17 cellular contexts compared by ENCODE assay signal in the genomic region with DNA sequence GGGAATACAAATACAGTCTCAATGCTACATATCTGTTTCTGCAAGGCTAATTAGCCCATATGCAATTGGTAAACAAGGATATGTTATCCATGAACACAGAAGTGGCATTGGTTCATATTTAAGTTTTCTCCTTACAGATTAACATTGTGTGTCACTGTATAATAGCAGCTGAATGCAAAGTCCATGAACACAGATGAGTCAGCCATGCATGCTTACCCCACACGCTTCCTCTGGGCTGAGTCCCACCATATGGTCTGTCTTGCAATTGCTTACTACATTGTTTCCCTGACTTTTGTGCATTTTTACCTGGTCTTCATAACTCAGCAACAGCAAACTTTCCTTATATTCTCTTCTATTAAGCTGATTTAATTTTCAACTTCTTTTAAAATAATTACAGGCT. TPM values are rescaled to one million over a fixed set of nuclear protein-coding genes. Genes with fewer than 3 reads are reported as not detected.
A peak's percentile ranks its signal among the peaks of the same experiment; 100 is the strongest.
DNase-seq lines count a peak whose midpoint lies in the region; ATAC-seq, FAIRE-seq and TF ChIP-seq lines count a peak whose summit lies in the region.
"Had no signal": no experiment of that assay in that cellular context is flagged by ENCODE, and none has a peak within 500 bp of the region (broad histone marks: within the 10 kb centered on the region; RNA-seq: fewer than 3 reads in every experiment).

No MANE protein-coding gene starts in this region.

- BruUV-seq in HepG2 (replicated peaks; lab: Mats Ljungman, UMichigan): no TSS peak
- BruUV-seq in PC-3 (replicated peaks; lab: Mats Ljungman, UMichigan): no TSS peak

- H3K4me1 ChIP-seq in HepG2 (ENCODE audit: insufficient read depth, low read length) (peaks cover 33% of the 10 kb centered on the region), right lobe of liver (no peaks in the 10 kb centered on the region), PC-3 (ENCODE audit: insufficient read depth, low read length) (no peaks in the 10 kb centered on the region; the same call in 1 of the 2 replicates)
- H3K4me1 ChIP-seq: gastroesophageal sphincter had no signal

- DNase-seq in HepG2 (ENCODE audit: low spot score): peak; percentile 71
- no peak for DNase-seq in right lobe of liver
- DNase-seq in PC-3: peak; percentile 47
- DNase-seq in fibroblast of pulmonary artery (ENCODE audit: low read depth): peak; percentile 78
- no peak for DNase-seq in stimulated activated naive CD4-positive, alpha-beta T cell treated with Interleukin-2 at 50 U/mL for 16 hours (lab: John Stamatoyannopoulos, UW)
- DNase-seq in HPDE6-E6E7 (ENCODE audit: extremely low spot score): no peak
- DNase-seq in DMS153 (lab: John Stamatoyannopoulos, UW): no peak
- DNase-seq in NCI-H2196 treated with DMSO at 0.1 percent for 48 hours (lab: John Stamatoyannopoulos, UW; ENCODE audit: unreplicated experiment): no peak
- DNase-seq: ACHN; activated CD8-positive, alpha-beta T cell treated with anti-CD3 and anti-CD28 coated beads, Interleukin-2, amount 10 ng/mL, durations not matched to agents 7 days and 5 days; HFFc6; NCI-H1092 treated with DMSO at 0.1 percent for 48 hours; NCI-H2227 treated with DMSO at 0.1 percent for 48 hours; occipital lobe; OCI-M1 had no signal

- H3K9ac ChIP-seq in HepG2 (ENCODE audit: insufficient read depth, low read depth, low read length) (no peak overlapping the region), PC-3 (ENCODE audit: low read length) (no peak overlapping the region)

- ATAC-seq in HepG2 (peak; percentile 93), right lobe of liver (no peak), PC-3 (peak; percentile 66; the same call in 1 of the 2 replicates)
- ATAC-seq: activated CD8-positive, alpha-beta T cell treated with anti-CD3 and anti-CD28 coated beads, Interleukin-2, amount 10 ng/mL, durations not matched to agents 7 days and 5 days; gastroesophageal sphincter had no signal

- TF ChIP-seq CTCF in HepG2 (CRISPR knock-in tag; IDR thresholded peaks at IDR 0.05): no peak
- TF ChIP-seq CTCF in right lobe of liver (IDR thresholded peaks at IDR 0.05): no peak
- no peak for TF ChIP-seq CTCF in PC-3 (conservative IDR thresholded peaks at IDR 0.05; ENCODE audit: low read depth, low read length)
- no peak for TF ChIP-seq CTCF in fibroblast of pulmonary artery (IDR thresholded peaks at IDR 0.05; ENCODE audit: low read length, missing control alignments)

- H3K4me3 ChIP-seq in HepG2 (replicated peaks in 1 of 3; ENCODE audit: insufficient read depth in 1 of 3, low read depth in 2 of 3, low read length in 3 of 3) (no peak overlapping the region), right lobe of liver (no peak overlapping the region), PC-3 (ENCODE audit: low read length) (no peak overlapping the region), fibroblast of pulmonary artery (replicated peaks; ENCODE audit: low read depth, low read length) (no peak overlapping the region)
- H3K4me3 ChIP-seq: gastroesophageal sphincter, skin epidermis had no signal

- no peaks in the 10 kb centered on the region for H3F3A ChIP-seq in PC-3 (ENCODE audit: low read length, unreplicated experiment)

- CTCF ChIA-PET in HepG2 (lab: Yijun Ruan, JAX; ENCODE audit: low intra/inter-chr PET ratio, low total read pairs): no interaction called here
- CTCF ChIA-PET in PC-3 (lab: Charles Lee): no interaction called here

- WGBS in HepG2 (ENCODE audit: low lambda C conversion rate): 29% methylated on average over 1 of the region's 1 CpG
- 100% methylated on average over 1 of the region's 1 CpG for WGBS in right lobe of liver (ENCODE audit: insufficient coverage, low coverage, low lambda C conversion rate, missing lambda C conversion rate)

- TF ChIP-seq POLR2A in HepG2 (IDR thresholded peaks at IDR 0.05; ENCODE audit: insufficient read depth in 1 of 2, low read depth in 2 of 2, low read length in 2 of 2) (no peak), right lobe of liver (IDR thresholded peaks at IDR 0.05) (no peak)

- H3K4me2 ChIP-seq in HepG2 (ENCODE audit: low read depth, low read length): peak overlapping the region; percentile 25
- no peak overlapping the region for H3K4me2 ChIP-seq in PC-3 (ENCODE audit: low read length)

- H3K36me3 ChIP-seq in HepG2 (replicated peaks in 1 of 2; ENCODE audit: control insufficient read depth in 1 of 2, insufficient read depth in 2 of 2, low read length in 2 of 2): no peaks in the 10 kb centered on the region
- H3K36me3 ChIP-seq in right lobe of liver: no peaks in the 10 kb centered on the region
- no peaks in the 10 kb centered on the region for H3K36me3 ChIP-seq in PC-3 (ENCODE audit: low read depth, low read length)
- H3K36me3 ChIP-seq: gastroesophageal sphincter had no signal

- no peak overlapping the region for H2AFZ ChIP-seq in HepG2 (ENCODE audit: low read length)
- H2AFZ ChIP-seq in PC-3 (ENCODE audit: low read length): no peak overlapping the region

- no peak for TF ChIP-seq RAD21 in HepG2 (CRISPR knock-in tag; IDR thresholded peaks at IDR 0.05)

- intact Hi-C loops in HepG2 (cut with micrococcal nuclease; ENCODE audit: unreplicated experiment) (no loop called here), right lobe of liver (cut with DNase I) (no loop called here), PC-3 (cut with micrococcal nuclease) (no loop called here)

- no peaks in the 10 kb centered on the region for H4K20me1 ChIP-seq in HepG2 (ENCODE audit: insufficient read depth, low read length)
- no peaks in the 10 kb centered on the region for H4K20me1 ChIP-seq in PC-3 (ENCODE audit: low read length)

- POLR2A ChIA-PET in HepG2 (lab: Yijun Ruan, JAX): no interaction called here
- POLR2A ChIA-PET in PC-3 (lab: Charles Lee; ENCODE audit: unreplicated experiment): no interaction called here

- H3K79me2 ChIP-seq in HepG2 (ENCODE audit: insufficient read depth, low read length) (no peaks in the 10 kb centered on the region), PC-3 (ENCODE audit: low read length) (no peaks in the 10 kb centered on the region)

- H3K27ac ChIP-seq in HepG2 (ENCODE audit: extremely low read length, insufficient read depth, low read length) (peak overlapping the region; percentile 12), right lobe of liver (no peak overlapping the region), PC-3 (ENCODE audit: low read length) (no peak overlapping the region)
- H3K27ac ChIP-seq: gastroesophageal sphincter, skin epidermis had no signal

- H3K9me3 ChIP-seq in HepG2 (ENCODE audit: low read length): peaks cover 4% of the 10 kb centered on the region; the same call in 1 of the 2 replicates
- H3K9me3 ChIP-seq in right lobe of liver: no peaks in the 10 kb centered on the region
- no peaks in the 10 kb centered on the region for H3K9me3 ChIP-seq in PC-3 (ENCODE audit: low read length)
- H3K9me3 ChIP-seq: gastroesophageal sphincter had no signal

- H3K9me2 ChIP-seq in PC-3 (replicated peaks; ENCODE audit: low read length): no peaks in the 10 kb centered on the region

- in situ Hi-C loops in HepG2 (cut with HindIII; ENCODE audit: extremely low pct_ligation_motif_present, low pct_unique_long_range_greater_than_20kb): no loop called here

- H3K27me3 ChIP-seq in HepG2 (ENCODE audit: control insufficient read depth in 1 of 2, insufficient read depth in 2 of 2, low read length in 2 of 2) (no peaks in the 10 kb centered on the region; a peak in 1 of 5 replicates), right lobe of liver (no peaks in the 10 kb centered on the region), PC-3 (ENCODE audit: low read length) (no peaks in the 10 kb centered on the region)
- H3K27me3 ChIP-seq: gastroesophageal sphincter had no signal

- TF ChIP-seq EP300 in HepG2 (IDR thresholded peaks at IDR 0.05; ENCODE audit: low read depth in 2 of 2, low read length in 2 of 2) (no peak), HepG2 (CRISPR knock-in tag; IDR thresholded peaks at IDR 0.05; ENCODE audit: borderline replicate concordance) (no peak)

- no peak for FAIRE-seq in HepG2 (lab: Jason Lieb, UNC)

TF ChIP-seq in HepG2, 621 proteins besides CTCF, POLR2A, EP300 and RAD21 (continues in another document):
- TF ChIP-seq ELF4 (CRISPR knock-in tag; IDR thresholded peaks at IDR 0.05; ENCODE audit: borderline replicate concordance) (no peak), SALL1 (CRISPR knock-in tag; IDR thresholded peaks at IDR 0.05) (peak; percentile 49; the same call in 1 of the 2 replicates), MTA3 (CRISPR knock-in tag; IDR thresholded peaks at IDR 0.05) (no peak), ZNF709 (CRISPR knock-in tag; IDR thresholded peaks at IDR 0.05) (no peak)

RNA-seq across cellular contexts. Expression of a gene that starts 41.5 kb away (rescaled TPM):
- total RNA-seq in HepG2 (2016; rRNA removed; fragmentation: Illumina TruSeq; extraction: Trizol) (46.2 and 69.1 TPM in 2 replicates), right lobe of liver (10 to 100 TPM; 11.5 to 18.6 (median 13.6) TPM), PC-3 (2014; rRNA removed) (30.5 and 33.1 TPM in 2 replicates)
- total RNA-seq in HepG2 (2016; cell fraction: cytosol; rRNA removed; fragmentation: Illumina TruSeq; extraction: Trizol; ENCODE audit: low read depth): 2.2 and 3.2 TPM in 2 replicates
- total RNA-seq in HepG2 (2016; cell fraction: insoluble cytoplasmic fraction; rRNA removed; fragmentation: Illumina TruSeq; extraction: Trizol): 44.6 and 70.5 TPM in 2 replicates
- 8.1 and 9.0 TPM in 2 replicates for total RNA-seq in HepG2 (2016; cell fraction: membrane; rRNA removed; fragmentation: Illumina TruSeq; extraction: Trizol)
- 22.7 and 27.8 TPM in 2 replicates for total RNA-seq in HepG2 (2016; cell fraction: nucleus; rRNA removed; fragmentation: Illumina TruSeq; extraction: Trizol)
- polyA plus RNA-seq in HepG2 (2011; rRNA removed): 13.2 and 13.7 TPM in 2 replicates
- polyA plus RNA-seq in HepG2 (2011; cell fraction: cytosol; rRNA removed): 6.7 and 10.9 TPM in 2 replicates
- polyA plus RNA-seq in HepG2 (2011; cell fraction: nucleus; rRNA removed): 3.5 and 5.3 TPM in 2 replicates
- 18.7 and 26.6 TPM in 2 replicates for polyA plus RNA-seq in HepG2 (2012)
- polyA plus RNA-seq in HepG2 (2016; cell fraction: cytosol; fragmentation: Illumina TruSeq; extraction: Trizol; ENCODE audit: low read depth): 1.1 and 1.2 TPM in 2 replicates
- 48.3 and 54.6 TPM in 2 replicates for polyA plus RNA-seq in HepG2 (2016; cell fraction: insoluble cytoplasmic fraction; fragmentation: Illumina TruSeq; extraction: Trizol; ENCODE audit: low read depth)
- polyA plus RNA-seq in HepG2 (2016; cell fraction: membrane; fragmentation: Illumina TruSeq; extraction: Trizol; ENCODE audit: low read depth): 4.1 and 4.7 TPM in 2 replicates
- polyA plus RNA-seq in HepG2 (2016; cell fraction: nucleus; fragmentation: Illumina TruSeq; extraction: Trizol; ENCODE audit: insufficient read depth, low read depth): 19.9 TPM in 2 replicates
- polyA minus RNA-seq in HepG2 (2011; rRNA and poly(A)+ RNA removed; ENCODE audit: low replicate concordance): 19.9 and 39.5 TPM in 2 replicates
- polyA minus RNA-seq in HepG2 (2011; cell fraction: cytosol; rRNA and poly(A)+ RNA removed): 12.7 and 14.0 TPM in 2 replicates
- polyA minus RNA-seq in HepG2 (2011; cell fraction: nucleus; rRNA and poly(A)+ RNA removed): 19.2 and 20.3 TPM in 2 replicates

Comparison
In these comparisons a context has a peak if more than half of its experiments do, and no peak if none do; other contexts are left out.
1. ATAC-seq: peak in HepG2 (single experiment) and PC-3 (single experiment); none in right lobe of liver (0 of 4).
2. DNase-seq: peak in HepG2 (single experiment), PC-3 (single experiment) and fibroblast of pulmonary artery (single experiment); none in right lobe of liver (0 of 3), stimulated activated naive CD4-positive, alpha-beta T cell treated with Interleukin-2 at 50 U/mL for 16 hours (single experiment), HPDE6-E6E7 (single experiment), DMS153 (single experiment) and NCI-H2196 treated with DMSO at 0.1 percent for 48 hours (single experiment).